ENCODE assay signal across 26 cellular contexts in the genomic region with DNA sequence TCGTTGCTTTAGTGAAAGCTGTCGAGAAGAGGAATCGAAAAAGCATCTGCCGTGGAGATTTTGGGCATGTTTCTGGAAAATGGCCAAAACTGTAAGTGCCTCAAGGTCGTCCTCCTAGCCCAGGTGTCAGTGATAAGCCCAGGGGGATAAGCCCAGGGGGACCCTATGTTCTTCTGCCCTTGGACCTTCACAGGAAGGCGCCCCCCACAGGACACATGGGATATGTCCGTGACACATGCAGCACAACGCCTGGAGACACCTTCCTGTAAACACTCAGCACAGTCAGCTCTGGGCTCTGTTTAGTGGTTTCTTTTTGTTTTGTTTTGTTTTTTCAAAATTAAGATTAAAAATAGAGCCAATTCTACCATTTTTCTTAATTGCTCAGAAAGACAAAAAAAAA.
DNase-seq lines count a peak whose midpoint lies in the region; ATAC-seq and TF ChIP-seq lines count a peak whose summit lies in the region.
"Had no signal": no experiment of that assay in that cellular context is flagged by ENCODE, and none has a peak within 500 bp of the region (broad histone marks: within the 10 kb centered on the region; RNA-seq: fewer than 3 reads in every experiment).

No MANE protein-coding gene starts in this region.

- no peak for TF ChIP-seq RAD21 in HCT116 (IDR thresholded peaks at IDR 0.05; ENCODE audit: low read depth)

- no peak for DNase-seq in BE2C
- DNase-seq in HCT116 (ENCODE audit: low read depth, low spot score) = no peak
- no peak for DNase-seq in Panc1 (ENCODE audit: low read depth, low spot score)
- no peak for DNase-seq in foreskin fibroblast
- DNase-seq in suprapubic skin (ENCODE audit: low spot score in 2 of 2) = no peak
- DNase-seq in AG08396 (ENCODE audit: low spot score) = no peak
- DNase-seq in posterior vena cava (ENCODE audit: low spot score) = no peak
- DNase-seq: activated CD4-positive, alpha-beta T cell treated with anti-CD3 and anti-CD28 coated beads, Interleukin-2, amount 10 ng/mL, durations not matched to agents 7 days and 5 days; activated naive CD4-positive, alpha-beta T cell treated with Interleukin-2 at 50 U/mL for 16 hours; activated T-cell treated with anti-CD3 and anti-CD28 coated beads, Interleukin-2, amount 50 U/mL, for 48 hours; cortex of kidney; DMS53; GF-D8; H7; kidney glomerular epithelial cell; MG63; NCI-H146; NCI-H526; stimulated activated naive CD8-positive, alpha-beta T cell treated with anti-CD3 and anti-CD28 coated beads, Interleukin-15, amount 100 ng/mL, for 72 hours had no signal

- H3K4me3 ChIP-seq in BE2C (ENCODE audit: low read depth, low read length) (no peak overlapping the region), HCT116 (replicated peaks in 1 of 2; ENCODE audit: low read depth in 1 of 2, low read length in 2 of 2) (no peak overlapping the region), Panc1 (ENCODE audit: low read depth in 2 of 2, low read length in 2 of 2) (no peak overlapping the region), foreskin fibroblast (ENCODE audit: low read depth in 1 of 2, low read length in 2 of 2) (no peak overlapping the region), suprapubic skin (no peak overlapping the region)
- H3K4me3 ChIP-seq: lung, MG63, SK-N-MC, tibial nerve had no signal

- H3K36me3 ChIP-seq in BE2C (no peaks in the 10 kb centered on the region), HCT116 (ENCODE audit: control insufficient read depth in 1 of 2, insufficient read depth in 2 of 2, low read length in 2 of 2) (no peaks in the 10 kb centered on the region), Panc1 (ENCODE audit: control insufficient read depth, insufficient read depth, low read length) (no peaks in the 10 kb centered on the region), suprapubic skin (no peaks in the 10 kb centered on the region)
- H3K36me3 ChIP-seq: MG63, tibial nerve had no signal

- H3K79me2 ChIP-seq in HCT116 (ENCODE audit: insufficient read depth, low read length) = no peaks in the 10 kb centered on the region
- H3K79me2 ChIP-seq: parathyroid adenoma had no signal

- TF ChIP-seq CTCF in BE2C (IDR thresholded peaks at IDR 0.05; ENCODE audit: low read depth, low read length) (peak; percentile 20; the same call in 1 of the 2 replicates), HCT116 (IDR thresholded peaks at IDR 0.05 in 2 of 3, conservative IDR thresholded peaks at IDR 0.05 in 1 of 3; ENCODE audit: borderline replicate concordance in 1 of 3, insufficient read depth in 1 of 3, low read depth in 2 of 3, low read length in 2 of 3) (peak in 2 of 3 experiments; percentile 41 to 56; a peak in 4 of 6 replicates), Panc1 (IDR thresholded peaks at IDR 0.05) (peak; percentile 33), foreskin fibroblast (IDR thresholded peaks at IDR 0.05; ENCODE audit: low read depth, low read length) (peak; percentile 1), suprapubic skin (IDR thresholded peaks at IDR 0.05) (no peak)

- H3K4me1 ChIP-seq in BE2C (no peaks in the 10 kb centered on the region), HCT116 (ENCODE audit: control insufficient read depth in 1 of 2, insufficient read depth in 2 of 2, low read length in 2 of 2) (peaks cover 0 to 3% of the 10 kb centered on the region in 2 experiments; a peak in 1 of 4 replicates), Panc1 (ENCODE audit: control insufficient read depth, insufficient read depth, low read length) (no peaks in the 10 kb centered on the region), suprapubic skin (peaks cover 3% of the 10 kb centered on the region)
- H3K4me1 ChIP-seq: parathyroid adenoma, tibial nerve had no signal

- H3K27me3 ChIP-seq in BE2C (no peaks in the 10 kb centered on the region), HCT116 (ENCODE audit: insufficient read depth, low read length) (no peaks in the 10 kb centered on the region), Panc1 (ENCODE audit: control insufficient read depth, insufficient read depth, low read length) (no peaks in the 10 kb centered on the region), suprapubic skin (no peaks in the 10 kb centered on the region)
- H3K27me3 ChIP-seq: MG63, tibial nerve had no signal

- WGBS in suprapubic skin = 73% methylated on average over 8 of the region's 8 CpGs

- ATAC-seq in HCT116 (no peak), Panc1 (no peak), HG03196 (IDR thresholded peaks at IDR 0.05; ENCODE audit: unreplicated experiment) (no peak)
- ATAC-seq: sciatic nerve; stimulated activated naive CD8-positive, alpha-beta T cell treated with anti-CD3 and anti-CD28 coated beads, Interleukin-15, amount 100 ng/mL, for 72 hours had no signal

- RAD21 ChIA-PET in HCT116 (lab: Charles Lee; ENCODE audit: low non-redundant PET in 1 of 2, low total read pairs in 2 of 2, uncharacterized antibody in 2 of 2, unreplicated experiment in 2 of 2) = no interaction called here

- in situ Hi-C loops in Panc1 (cut with HindIII; ENCODE audit: low pct_unique_long_range_greater_than_20kb, low sequenced_read_pairs) = no loop called here

- H3K27ac ChIP-seq in HCT116 (ENCODE audit: low read depth, low read length) = no peak overlapping the region
- H3K27ac ChIP-seq in Panc1 (ENCODE audit: low read length) = no peak overlapping the region
- H3K27ac ChIP-seq in suprapubic skin = no peak overlapping the region
- H3K27ac ChIP-seq: parathyroid adenoma, SK-N-MC, VCaP had no signal

- H3K4me2 ChIP-seq in HCT116 (ENCODE audit: low read length) = no peak overlapping the region

- H3K9ac ChIP-seq in HCT116 (ENCODE audit: low read length) = no peak overlapping the region
- H3K9ac ChIP-seq: parathyroid adenoma had no signal

- no peak for TF ChIP-seq EP300 in suprapubic skin (IDR thresholded peaks at IDR 0.05)

- BruUV-seq in HCT116 (replicated peaks; lab: Mats Ljungman, UMichigan) (no TSS peak), Panc1 (replicated peaks; lab: Mats Ljungman, UMichigan) (no TSS peak)

- POLR2A ChIA-PET in HCT116 (lab: Charles Lee) = no interaction called here
- POLR2A ChIA-PET in Panc1 (lab: Charles Lee) = interaction anchor here (0.6 kb wide), 1 partner anchor 173 kb away, joined by 3 read pairs; no protein-coding TSS in a partner anchor

- intact Hi-C loops in HCT116 (cut with micrococcal nuclease) = no loop called here
- intact Hi-C loops in Panc1 (cut with micrococcal nuclease; ENCODE audit: unreplicated experiment) = no loop called here
- intact Hi-C loops in posterior vena cava (cut with DNase I) = no loop called here

- H2AFZ ChIP-seq in HCT116 (ENCODE audit: low read depth, low read length, poor library complexity, severe bottlenecking) = no peak overlapping the region
- H2AFZ ChIP-seq: parathyroid adenoma had no signal

- no peaks in the 10 kb centered on the region for H3K9me3 ChIP-seq in BE2C
- H3K9me3 ChIP-seq in HCT116 (ENCODE audit: control insufficient read depth in 1 of 2, insufficient read depth in 1 of 2, low read depth in 1 of 2, low read length in 2 of 2) = no peaks in the 10 kb centered on the region
- H3K9me3 ChIP-seq in Panc1 (ENCODE audit: control insufficient read depth, insufficient read depth, low read depth, low read length) = no peaks in the 10 kb centered on the region
- H3K9me3 ChIP-seq in suprapubic skin = no peaks in the 10 kb centered on the region
- H3K9me3 ChIP-seq: MG63 had no signal

- no peaks in the 10 kb centered on the region for H4K20me1 ChIP-seq in HCT116 (ENCODE audit: insufficient read depth)

- TF ChIP-seq POLR2A in HCT116 (IDR thresholded peaks at IDR 0.05; ENCODE audit: borderline replicate concordance, extremely low read depth, insufficient read depth, insufficient read length) (no peak), suprapubic skin (IDR thresholded peaks at IDR 0.05) (no peak)

- no peaks in the 10 kb centered on the region for H3K9me2 ChIP-seq in HCT116 (ENCODE audit: insufficient read depth)

- CTCF ChIA-PET in HCT116 (lab: Charles Lee) = no interaction called here
- CTCF ChIA-PET in Panc1 (lab: Charles Lee) = interaction anchor here (0.6 to 0.7 kb wide), 2 partner anchors 70 to 432 kb away, joined by 4 to 6 read pairs; no protein-coding TSS in a partner anchor

TF ChIP-seq in HCT116, 20 proteins besides CTCF, POLR2A, EP300 and RAD21 (continues in another document):
- TF ChIP-seq ELF1 (IDR thresholded peaks at IDR 0.05; ENCODE audit: borderline replicate concordance, low read depth) (no peak), POLR2AphosphoS5 (IDR thresholded peaks at IDR 0.05; ENCODE audit: low read depth, low read length) (no peak), JUND (IDR thresholded peaks at IDR 0.05) (no peak), ATF3 (IDR thresholded peaks at IDR 0.05) (no peak), SP1 (IDR thresholded peaks at IDR 0.05; ENCODE audit: low read depth) (no peak), TCF7L2 (IDR thresholded peaks at IDR 0.05; ENCODE audit: borderline replicate concordance, extremely low read depth, insufficient read depth, insufficient read length) (no peak), EZH2 (IDR thresholded peaks at IDR 0.05) (no peak), CBX3 (IDR thresholded peaks at IDR 0.05; ENCODE audit: low read depth) (no peak), CEBPB (IDR thresholded peaks at IDR 0.05; ENCODE audit: low read depth) (no peak), FOSL1 (IDR thresholded peaks at IDR 0.05; ENCODE audit: low read depth) (no peak), ZFX (IDR thresholded peaks at IDR 0.05) (no peak)
- TF ChIP-seq, protein P1, sequence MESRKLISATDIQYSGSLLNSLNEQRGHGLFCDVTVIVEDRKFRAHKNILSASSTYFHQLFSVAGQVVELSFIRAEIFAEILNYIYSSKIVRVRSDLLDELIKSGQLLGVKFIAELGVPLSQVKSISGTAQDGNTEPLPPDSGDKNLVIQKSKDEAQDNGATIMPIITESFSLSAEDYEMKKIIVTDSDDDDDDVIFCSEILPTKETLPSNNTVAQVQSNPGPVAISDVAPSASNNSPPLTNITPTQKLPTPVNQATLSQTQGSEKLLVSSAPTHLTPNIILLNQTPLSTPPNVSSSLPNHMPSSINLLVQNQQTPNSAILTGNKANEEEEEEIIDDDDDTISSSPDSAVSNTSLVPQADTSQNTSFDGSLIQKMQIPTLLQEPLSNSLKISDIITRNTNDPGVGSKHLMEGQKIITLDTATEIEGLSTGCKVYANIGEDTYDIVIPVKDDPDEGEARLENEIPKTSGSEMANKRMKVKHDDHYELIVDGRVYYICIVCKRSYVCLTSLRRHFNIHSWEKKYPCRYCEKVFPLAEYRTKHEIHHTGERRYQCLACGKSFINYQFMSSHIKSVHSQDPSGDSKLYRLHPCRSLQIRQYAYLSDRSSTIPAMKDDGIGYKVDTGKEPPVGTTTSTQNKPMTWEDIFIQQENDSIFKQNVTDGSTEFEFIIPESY (IDR thresholded peaks at IDR 0.05; ENCODE audit: extremely low read depth, insufficient replicate concordance, low read length) = no peak
- TF ChIP-seq, protein P2, sequence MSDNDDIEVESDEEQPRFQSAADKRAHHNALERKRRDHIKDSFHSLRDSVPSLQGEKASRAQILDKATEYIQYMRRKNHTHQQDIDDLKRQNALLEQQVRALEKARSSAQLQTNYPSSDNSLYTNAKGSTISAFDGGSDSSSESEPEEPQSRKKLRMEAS (IDR thresholded peaks at IDR 0.05) = no peak

Comparison
In these comparisons a context has a peak if more than half of its experiments do, and no peak if none do; other contexts are left out.
1. CTCF ChIP-seq: peak in BE2C (single experiment), HCT116 (2 of 3), Panc1 (single experiment) and foreskin fibroblast (single experiment); none in suprapubic skin (0 of 2).